Comparison of ENCODE assay signal across 8 cellular contexts in the genomic region with DNA sequence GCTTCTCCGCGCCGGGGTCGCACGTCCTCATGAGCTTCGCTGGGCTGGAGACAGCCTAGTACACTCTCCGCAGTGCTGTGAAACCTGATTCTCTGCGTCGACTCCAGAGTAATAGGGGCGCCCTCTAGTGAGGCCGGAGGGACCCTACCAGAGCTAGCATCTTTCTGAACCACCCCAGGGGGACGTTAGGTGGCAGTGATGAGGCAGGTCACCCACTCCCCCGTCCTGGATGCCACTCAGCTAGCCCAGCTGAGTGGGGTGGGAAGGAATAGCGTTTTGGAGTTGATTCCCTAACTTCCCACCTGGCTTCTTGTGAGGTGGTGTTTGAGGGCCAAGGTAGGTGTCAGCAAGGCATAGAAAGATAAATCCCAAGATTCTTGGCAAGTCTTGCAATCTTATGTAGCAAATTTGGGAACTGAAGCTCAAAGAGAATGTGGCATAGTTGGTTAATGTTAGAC. TPM values are rescaled to one million over a fixed set of nuclear protein-coding genes. Genes with fewer than 3 reads are reported as not detected.
DNase-seq lines count a peak whose midpoint lies in the region; ATAC-seq and TF ChIP-seq lines count a peak whose summit lies in the region.

No MANE protein-coding gene starts in this region.

- H3K27ac ChIP-seq in SK-N-SH (ENCODE audit: low read depth in 2 of 2, low read length in 1 of 2) (no peak overlapping the region), cardiac muscle cell (no peak overlapping the region)

- peak; percentile 83 for TF ChIP-seq RAD21 in SK-N-SH (IDR thresholded peaks at IDR 0.05; ENCODE audit: low read length)

- TF ChIP-seq CTCF in GM12864 (IDR thresholded peaks at IDR 0.05; ENCODE audit: low read depth, low read length, missing control alignments): peak; percentile 99
- peak; percentile 98 for TF ChIP-seq CTCF in SK-N-SH (IDR thresholded peaks at IDR 0.05)
- peak; percentile 100 for TF ChIP-seq CTCF in cardiac muscle cell (IDR thresholded peaks at IDR 0.05; ENCODE audit: low read depth, low read length)
- peak; percentile 99 for TF ChIP-seq CTCF in progenitor cell of endocrine pancreas (IDR thresholded peaks at IDR 0.05; ENCODE audit: unreplicated experiment)

- peaks cover 9% of the 10 kb centered on the region for H3K4me1 Mint-ChIP-seq in progenitor cell of endocrine pancreas (ENCODE audit: low read depth)

- no peak overlapping the region for H3K4me3 ChIP-seq in GM12864 (ENCODE audit: low read depth, low read length)
- peak overlapping the region in 1 of 2 experiments; percentile 53; a peak in 1 of 4 replicates for H3K4me3 ChIP-seq in SK-N-SH (ENCODE audit: low read depth in 2 of 2, low read length in 1 of 2)
- H3K4me3 ChIP-seq in cardiac muscle cell: no peak overlapping the region

- peaks cover 25% of the 10 kb centered on the region for H3K27me3 ChIP-seq in SK-N-SH (ENCODE audit: insufficient read depth)
- peaks cover 93% of the 10 kb centered on the region for H3K27me3 ChIP-seq in cardiac muscle cell

- H3K4me2 ChIP-seq in SK-N-SH: peak overlapping the region; percentile 59; the same call in 1 of the 2 replicates

- no peaks in the 10 kb centered on the region for H3F3A ChIP-seq in SK-N-SH (replicated peaks; ENCODE audit: insufficient read depth)

- H3K4me1 ChIP-seq in SK-N-SH (ENCODE audit: control insufficient read depth in 1 of 2, insufficient read depth in 2 of 2, low read depth in 1 of 2, low read length in 1 of 2) (peaks cover 6 to 17% of the 10 kb centered on the region in 2 experiments; a peak in 3 of 4 replicates), cardiac muscle cell (ENCODE audit: low read depth) (no peaks in the 10 kb centered on the region)

- H3K36me3 Mint-ChIP-seq in activated naive CD4-positive, alpha-beta T cell treated with anti-CD3 and anti-CD28 coated beads, Interleukin-2, amount 50 U/mL, for 72 hours: peaks cover 0 to 5% of the 10 kb centered on the region in 2 donors
- H3K36me3 Mint-ChIP-seq in progenitor cell of endocrine pancreas (ENCODE audit: insufficient read depth): no peaks in the 10 kb centered on the region

- no peaks in the 10 kb centered on the region for H3K9me3 ChIP-seq in SK-N-SH
- no peaks in the 10 kb centered on the region for H3K9me3 ChIP-seq in cardiac muscle cell (ENCODE audit: low read depth)

- no peaks in the 10 kb centered on the region for H3K79me2 ChIP-seq in SK-N-SH (ENCODE audit: insufficient read depth)

- no peaks in the 10 kb centered on the region for H3K9me3 Mint-ChIP-seq in activated naive CD4-positive, alpha-beta T cell treated with anti-CD3 and anti-CD28 coated beads, Interleukin-2, amount 50 U/mL, for 72 hours
- H3K9me3 Mint-ChIP-seq in progenitor cell of endocrine pancreas (ENCODE audit: low read depth): no peaks in the 10 kb centered on the region

- DNase-seq in GM12864 (ENCODE audit: low read depth): peak; percentile 53
- DNase-seq in NCI-H1092 (lab: John Stamatoyannopoulos, UW): peak; percentile 77
- peak; percentile 97 for DNase-seq in SK-N-SH
- peak; percentile 73 to 88 for DNase-seq in activated naive CD4-positive, alpha-beta T cell treated with anti-CD3 and anti-CD28 coated beads, Interleukin-2, amount 50 U/mL, for 72 hours (ENCODE audit: low spot score in 2 of 2)
- peak; percentile 94 to 96 for DNase-seq in cardiac muscle cell (ENCODE audit: low read depth in 1 of 2, low spot score in 1 of 2)
- DNase-seq in progenitor cell of endocrine pancreas (ENCODE audit: low spot score, unreplicated experiment): peak; percentile 84
- DNase-seq in ureter (ENCODE audit: low spot score): peak; percentile 91

- 3% methylated on average over 14 of the region's 14 CpGs for WGBS in SK-N-SH (ENCODE audit: low lambda C conversion rate)

- H4K20me1 ChIP-seq in SK-N-SH (ENCODE audit: insufficient read depth): no peaks in the 10 kb centered on the region

- H3K27me3 Mint-ChIP-seq in progenitor cell of endocrine pancreas: peaks cover 67% of the 10 kb centered on the region

- CTCF ChIA-PET in SK-N-SH (lab: Yijun Ruan, JAX): interaction anchor here (0.6 to 2.2 kb wide), 73 partner anchors 9 to 469 kb away, joined by 3 to 52 read pairs (median 5); partner anchors contain the start of genes BLOC1S6, DUOX1, DUOXA1 and SORD

- peak; percentile 91 for ATAC-seq in HG02642 (IDR thresholded peaks at IDR 0.05; ENCODE audit: poor library complexity, unreplicated experiment)
- peak; percentile 96 to 98 for ATAC-seq in activated naive CD4-positive, alpha-beta T cell treated with anti-CD3 and anti-CD28 coated beads, Interleukin-2, amount 50 U/mL, for 72 hours

- H3K9ac ChIP-seq in SK-N-SH: no peak overlapping the region

- POLR2A ChIA-PET in SK-N-SH (lab: Yijun Ruan, JAX): interaction anchor here (0.7 to 1.1 kb wide), 5 partner anchors 28 to 130 kb away, joined by 3 to 5 read pairs (median 3); partner anchors contain the start of gene SHF

- peak overlapping the region in 1 of 2 donors; percentile 58 for H3K27ac Mint-ChIP-seq in activated naive CD4-positive, alpha-beta T cell treated with anti-CD3 and anti-CD28 coated beads, Interleukin-2, amount 50 U/mL, for 72 hours
- peak overlapping the region; percentile 56 for H3K27ac Mint-ChIP-seq in progenitor cell of endocrine pancreas

- H3K9me2 ChIP-seq in SK-N-SH: no peaks in the 10 kb centered on the region

- H3K4me3 Mint-ChIP-seq in progenitor cell of endocrine pancreas (ENCODE audit: low read depth): no peak overlapping the region

- no peak for TF ChIP-seq EP300 in SK-N-SH (IDR thresholded peaks at IDR 0.05; ENCODE audit: borderline replicate concordance in 1 of 2, low read depth in 1 of 2, low read length in 1 of 2)

- H3K36me3 ChIP-seq in SK-N-SH (replicated peaks in 1 of 2; ENCODE audit: control insufficient read depth in 1 of 2, insufficient read depth in 2 of 2, low read length in 1 of 2) (no peaks in the 10 kb centered on the region), cardiac muscle cell (no peaks in the 10 kb centered on the region)

- 0 out of 2 replicates have a peak overlapping the region, but pooled peaks have one; percentile 41 for H2AFZ ChIP-seq in SK-N-SH (ENCODE audit: low read depth)

TF ChIP-seq in SK-N-SH, 30 proteins besides CTCF, POLR2A, EP300 and RAD21 (continues in another document):
- no peak for TF ChIP-seq TAF1 (IDR thresholded peaks at IDR 0.05; ENCODE audit: borderline replicate concordance, low read depth, low read length)
- no peak for TF ChIP-seq NFIC (IDR thresholded peaks at IDR 0.05; ENCODE audit: borderline replicate concordance)
- no peak for TF ChIP-seq FOXM1 (IDR thresholded peaks at IDR 0.05; ENCODE audit: low read depth)
- TF ChIP-seq, protein P1, sequence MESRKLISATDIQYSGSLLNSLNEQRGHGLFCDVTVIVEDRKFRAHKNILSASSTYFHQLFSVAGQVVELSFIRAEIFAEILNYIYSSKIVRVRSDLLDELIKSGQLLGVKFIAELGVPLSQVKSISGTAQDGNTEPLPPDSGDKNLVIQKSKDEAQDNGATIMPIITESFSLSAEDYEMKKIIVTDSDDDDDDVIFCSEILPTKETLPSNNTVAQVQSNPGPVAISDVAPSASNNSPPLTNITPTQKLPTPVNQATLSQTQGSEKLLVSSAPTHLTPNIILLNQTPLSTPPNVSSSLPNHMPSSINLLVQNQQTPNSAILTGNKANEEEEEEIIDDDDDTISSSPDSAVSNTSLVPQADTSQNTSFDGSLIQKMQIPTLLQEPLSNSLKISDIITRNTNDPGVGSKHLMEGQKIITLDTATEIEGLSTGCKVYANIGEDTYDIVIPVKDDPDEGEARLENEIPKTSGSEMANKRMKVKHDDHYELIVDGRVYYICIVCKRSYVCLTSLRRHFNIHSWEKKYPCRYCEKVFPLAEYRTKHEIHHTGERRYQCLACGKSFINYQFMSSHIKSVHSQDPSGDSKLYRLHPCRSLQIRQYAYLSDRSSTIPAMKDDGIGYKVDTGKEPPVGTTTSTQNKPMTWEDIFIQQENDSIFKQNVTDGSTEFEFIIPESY (IDR thresholded peaks at IDR 0.05; ENCODE audit: borderline replicate concordance, low read depth): no peak
- no peak for TF ChIP-seq EZH2phosphoT487 (IDR thresholded peaks at IDR 0.05; ENCODE audit: borderline replicate concordance, low read depth)
- TF ChIP-seq SIN3A (IDR thresholded peaks at IDR 0.05; ENCODE audit: borderline replicate concordance, low read depth, low read length): no peak
- no peak for TF ChIP-seq GATA2 (CRISPR knock-in tag; IDR thresholded peaks at IDR 0.05)

RNA-seq across cellular contexts. Expression of gene DUOXA2, which starts 4.0 kb away (rescaled TPM):
- polyA plus RNA-seq in SK-N-SH (2012; rRNA removed) (not detected in 2 replicates), cardiac muscle cell (not detected in 2 replicates)
- polyA plus RNA-seq in SK-N-SH (2012; cell fraction: cytosol; rRNA removed): not detected in 2 replicates
- polyA plus RNA-seq in SK-N-SH (2012; cell fraction: nucleus; rRNA removed): not detected in 2 replicates
- not detected for total RNA-seq in activated naive CD4-positive, alpha-beta T cell treated with anti-CD3 and anti-CD28 coated beads, Interleukin-2, amount 50 U/mL, for 72 hours
- total RNA-seq in cardiac muscle cell (not detected in 2 replicates), progenitor cell of endocrine pancreas (not detected in 2 replicates), ureter (3.9 TPM)

RNA-seq across cellular contexts. Expression of gene DUOX2, which starts 4.2 kb away (rescaled TPM):
- 0.02 TPM in 1 of 2 replicates, not detected in the other for polyA plus RNA-seq in SK-N-SH (2012; rRNA removed)
- polyA plus RNA-seq in SK-N-SH (2012; cell fraction: cytosol; rRNA removed): under 0.01 and 0.01 TPM in 2 replicates
- polyA plus RNA-seq in SK-N-SH (2012; cell fraction: nucleus; rRNA removed): 0.02 TPM in 2 replicates
- total RNA-seq in activated naive CD4-positive, alpha-beta T cell treated with anti-CD3 and anti-CD28 coated beads, Interleukin-2, amount 50 U/mL, for 72 hours: under 1 TPM; 0.16 to 0.36 TPM
- 0.14 and 0.54 TPM in 2 replicates for total RNA-seq in cardiac muscle cell
- polyA plus RNA-seq in cardiac muscle cell: 0.18 TPM in 1 of 2 replicates, not detected in the other
- 0.53 and 1.1 TPM in 2 replicates for total RNA-seq in progenitor cell of endocrine pancreas
- total RNA-seq in ureter: 92.1 TPM

RNA-seq across cellular contexts. Expression of gene DUOXA1, which starts 11.5 kb away (rescaled TPM):
- 0.02 TPM in 1 of 2 replicates, not detected in the other for polyA plus RNA-seq in SK-N-SH (2012; rRNA removed)
- 0.01 and 0.09 TPM in 2 replicates for polyA plus RNA-seq in SK-N-SH (2012; cell fraction: cytosol; rRNA removed)
- 0.44 and 1.2 TPM in 2 replicates for polyA plus RNA-seq in SK-N-SH (2012; cell fraction: nucleus; rRNA removed)
- total RNA-seq in activated naive CD4-positive, alpha-beta T cell treated with anti-CD3 and anti-CD28 coated beads, Interleukin-2, amount 50 U/mL, for 72 hours: under 1 TPM in 1 of 2 donors, not detected in 1; 0.23 TPM
- 0.04 and 0.09 TPM in 2 replicates for total RNA-seq in cardiac muscle cell
- 0.66 TPM in 1 of 2 replicates, not detected in the other for polyA plus RNA-seq in cardiac muscle cell
- total RNA-seq in progenitor cell of endocrine pancreas: 1.3 and 1.4 TPM in 2 replicates
- 87.3 TPM for total RNA-seq in ureter

RNA-seq across cellular contexts. Expression of gene DUOX1, which starts 11.6 kb away (rescaled TPM):
- not detected in 2 replicates for polyA plus RNA-seq in SK-N-SH (2012; rRNA removed)
- under 0.01 and 0.01 TPM in 2 replicates for polyA plus RNA-seq in SK-N-SH (2012; cell fraction: cytosol; rRNA removed)
- polyA plus RNA-seq in SK-N-SH (2012; cell fraction: nucleus; rRNA removed): 0.01 and 0.04 TPM in 2 replicates
- total RNA-seq in activated naive CD4-positive, alpha-beta T cell treated with anti-CD3 and anti-CD28 coated beads, Interleukin-2, amount 50 U/mL, for 72 hours: under 1 TPM; 0.05 to 0.18 TPM
- 0.04 and 0.45 TPM in 2 replicates for total RNA-seq in cardiac muscle cell
- 6.2 and 7.0 TPM in 2 replicates for polyA plus RNA-seq in cardiac muscle cell
- total RNA-seq in progenitor cell of endocrine pancreas: 1.4 and 1.6 TPM in 2 replicates
- total RNA-seq in ureter: 85.5 TPM

Comparison
In these comparisons a context has a peak if more than half of its experiments do, and no peak if none do; other contexts are left out.
1. RNA of gene DUOX2, which starts 4.2 kb away (total RNA-seq): 92.1 TPM in ureter (single experiment); 0.14 to 0.54 TPM in cardiac muscle cell, 0.53 to 1.1 TPM in progenitor cell of endocrine pancreas and 0.16 to 0.36 TPM in activated naive CD4-positive, alpha-beta T cell treated with anti-CD3 and anti-CD28 coated beads, Interleukin-2, amount 50 U/mL, for 72 hours; every median in the first group is over 10 times any median in the second.
2. RNA of gene DUOXA1, which starts 11.5 kb away (total RNA-seq): 87.3 TPM in ureter (single experiment); 1.3 to 1.4 TPM in progenitor cell of endocrine pancreas, 0.23 TPM in activated naive CD4-positive, alpha-beta T cell treated with anti-CD3 and anti-CD28 coated beads, Interleukin-2, amount 50 U/mL, for 72 hours and 0.04 to 0.09 TPM in cardiac muscle cell; every median in the first group is over 10 times any median in the second.
3. Peak in every context shown above with its lines, with median percentiles within 50 percentile points of each other: DNase-seq and CTCF ChIP-seq.